Comparison of ENCODE assay signal across 10 cellular contexts in the genomic region with DNA sequence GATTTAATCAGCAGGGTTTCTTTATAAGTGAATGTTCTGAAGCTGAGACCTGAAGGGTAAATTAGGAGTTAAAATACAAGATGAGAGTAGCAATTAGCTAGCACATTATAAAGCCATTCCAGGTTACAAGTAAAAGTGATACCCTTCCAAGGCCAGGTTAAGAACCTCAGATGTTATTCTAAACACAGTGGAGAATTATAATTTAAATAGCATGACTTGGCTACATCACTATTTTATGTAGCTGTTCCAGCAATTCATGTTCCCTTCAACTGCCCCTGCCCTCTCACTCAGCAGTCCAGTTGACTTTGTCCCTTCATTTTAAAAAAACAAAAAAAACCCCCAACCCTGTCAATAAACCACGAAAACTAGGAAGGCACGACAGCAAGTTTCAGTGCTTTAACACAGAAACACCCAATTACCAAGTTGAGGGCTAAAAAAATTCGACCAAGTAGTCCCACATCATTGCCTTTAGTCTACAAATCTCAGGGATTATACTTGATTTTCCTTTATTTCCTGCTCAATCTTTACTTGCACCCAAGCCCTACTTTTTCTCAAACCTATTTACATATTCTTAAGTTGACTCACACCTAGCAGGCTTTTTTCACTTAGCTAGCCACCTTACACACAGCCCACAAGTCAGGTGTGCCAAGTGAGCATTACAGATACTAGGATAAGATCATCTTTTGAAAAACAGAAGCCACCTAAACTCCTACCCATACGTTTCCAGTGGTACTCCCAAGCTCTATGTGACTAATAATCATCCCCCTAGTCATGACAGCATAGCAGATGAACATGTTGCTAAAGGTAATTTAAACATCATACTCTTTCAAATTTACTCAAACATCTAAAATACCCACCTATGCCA. TPM values are rescaled to one million over a fixed set of nuclear protein-coding genes. Genes with fewer than 3 reads are reported as not detected.
A peak's percentile ranks its signal among the peaks of the same experiment; 100 is the strongest.
DNase-seq lines count a peak whose midpoint lies in the region; ATAC-seq, FAIRE-seq and TF ChIP-seq lines count a peak whose summit lies in the region.
"Had no signal": no experiment of that assay in that cellular context is flagged by ENCODE, and none has a peak within 500 bp of the region (broad histone marks: within the 10 kb centered on the region; RNA-seq: fewer than 3 reads in every experiment).

No MANE protein-coding gene starts in this region.

- H3K9me3 ChIP-seq in OCI-LY3 (ENCODE audit: insufficient read depth, low read length) (no peaks in the 10 kb centered on the region), H1 (ENCODE audit: insufficient read depth in 2 of 2, low read depth in 1 of 2, low read length in 1 of 2) (no peaks in the 10 kb centered on the region), WERI-Rb-1 (ENCODE audit: severe bottlenecking) (no peaks in the 10 kb centered on the region)

- H4K91ac ChIP-seq in H1 (replicated peaks; ENCODE audit: insufficient read length, low read length): no peak overlapping the region

- no peak for FAIRE-seq in H1 (lab: Jason Lieb, UNC)

- ATAC-seq in HG03159 (IDR thresholded peaks at IDR 0.05; ENCODE audit: unreplicated experiment) (no peak), GM21576 (IDR thresholded peaks at IDR 0.05; ENCODE audit: unreplicated experiment) (no peak)

- H3K79me1 ChIP-seq in H1 (ENCODE audit: low read depth, low read length): 0 out of 2 replicates have a peak, but pooled peaks cover 2% of the 10 kb centered on the region

- POLR2A ChIA-PET in H1 (lab: Charles Lee; ENCODE audit: partially characterized antibody): interaction anchor here (0.8 to 16.9 kb wide), 20 partner anchors 8 to 152 kb away, joined by 3 to 372 read pairs (median 6); partner anchors contain the start of genes CARD6 and PTGER4

- peaks cover 25% of the 10 kb centered on the region for H3K4me1 ChIP-seq in OCI-LY3 (ENCODE audit: low read length)
- peaks cover 0 to 7% (median 1%) of the 10 kb centered on the region in 4 experiments; a peak in 2 of 7 replicates for H3K4me1 ChIP-seq in H1 (replicated peaks in 1 of 4; ENCODE audit: control insufficient read depth in 3 of 4, insufficient read depth in 4 of 4, low read length in 3 of 4)

- H3K27ac ChIP-seq in OCI-LY3 (ENCODE audit: low read length) (peak overlapping the region; percentile 77), H1 (ENCODE audit: low read depth, low read length) (no peak overlapping the region), WERI-Rb-1 (no peak overlapping the region)
- H3K27ac ChIP-seq: C4-2B had no signal

- H2BK15ac ChIP-seq in H1 (ENCODE audit: low read length): no peak overlapping the region

- no peak overlapping the region for H2BK120ac ChIP-seq in H1 (replicated peaks; ENCODE audit: low read depth, low read length)

- no peak overlapping the region for H2BK12ac ChIP-seq in H1 (ENCODE audit: low read depth, low read length)

- no peak overlapping the region for H3K23ac ChIP-seq in H1 (ENCODE audit: insufficient read length)

- H3K4me2 ChIP-seq in OCI-LY3 (ENCODE audit: low read length): peak overlapping the region; percentile 91
- peak overlapping the region in 1 of 2 experiments; percentile 33; a peak in 2 of 4 replicates for H3K4me2 ChIP-seq in H1 (ENCODE audit: insufficient read depth in 1 of 2, low read depth in 2 of 2, low read length in 2 of 2)

- H3K36me3 ChIP-seq in OCI-LY3 (replicated peaks; ENCODE audit: low read depth, low read length) (peaks cover 72% of the 10 kb centered on the region), H1 (ENCODE audit: control insufficient read depth in 2 of 4, insufficient read depth in 4 of 4, low read length in 3 of 4) (peaks cover 49 to 80% (median 74%) of the 10 kb centered on the region in 4 experiments), WERI-Rb-1 (peaks cover 84% of the 10 kb centered on the region)

- no peak for TF ChIP-seq EP300 in H1 (IDR thresholded peaks at IDR 0.05; ENCODE audit: borderline replicate concordance in 1 of 2, low read depth in 2 of 2, low read length in 2 of 2)

- no peak overlapping the region for H3K4ac ChIP-seq in H1 (replicated peaks; ENCODE audit: insufficient read length, low read depth, low read length)

- H2BK5ac ChIP-seq in H1 (ENCODE audit: low read depth, low read length): no peak overlapping the region

- TF ChIP-seq CTCF in OCI-LY3 (IDR thresholded peaks at IDR 0.05; ENCODE audit: low read depth, low read length): no peak
- TF ChIP-seq CTCF in H1 (IDR thresholded peaks at IDR 0.05; ENCODE audit: control extremely low read depth in 1 of 3, insufficient read depth in 1 of 3, low read depth in 1 of 3, low read length in 3 of 3): no peak
- TF ChIP-seq CTCF in WERI-Rb-1 (IDR thresholded peaks at IDR 0.05; ENCODE audit: low read depth, low read length): no peak

- H4K8ac ChIP-seq in H1 (ENCODE audit: extremely low read depth, insufficient read depth, low read length): no peak overlapping the region

- DNase-seq in stimulated activated CD4-positive, alpha-beta T cell treated with anti-CD3 and anti-CD28 coated beads, Interleukin-4, amount 100 ng/mL, for 24 hours: peak; percentile 53
- DNase-seq in stimulated activated CD4-positive, alpha-beta T cell treated with anti-CD3 and anti-CD28 coated beads, Interleukin-4, amount 100 ng/mL, for 1 hour: no peak
- no peak for DNase-seq in H1 (ENCODE audit: low read depth in 1 of 2, low spot score in 2 of 2)
- no peak for DNase-seq in WERI-Rb-1
- no peak for DNase-seq in superior temporal gyrus (ENCODE audit: extremely low spot score)

- no peak overlapping the region for H3K4me3 ChIP-seq in OCI-LY3 (ENCODE audit: low read length)
- peak overlapping the region in 1 of 4 experiments; percentile 85; a peak in 1 of 8 replicates for H3K4me3 ChIP-seq in H1 (ENCODE audit: extremely low read depth in 1 of 4, insufficient read depth in 2 of 4, low read depth in 3 of 4, low read length in 4 of 4)
- H3K4me3 ChIP-seq in WERI-Rb-1 (ENCODE audit: low read depth, low read length): no peak overlapping the region
- H3K4me3 ChIP-seq: lung had no signal

- no peak overlapping the region for H3K9ac ChIP-seq in OCI-LY3 (ENCODE audit: low read length)
- H3K9ac ChIP-seq in H1 (replicated peaks in 1 of 4; ENCODE audit: extremely low read depth in 1 of 4, low read depth in 3 of 4, low read length in 3 of 4): no peak overlapping the region

- no peaks in the 10 kb centered on the region for H3K27me3 ChIP-seq in OCI-LY3 (ENCODE audit: low read depth, low read length)
- no peaks in the 10 kb centered on the region for H3K27me3 ChIP-seq in H1 (replicated peaks in 1 of 4; ENCODE audit: control insufficient read depth in 3 of 4, extremely low read depth in 1 of 4, insufficient read depth in 3 of 4, low read length in 3 of 4)
- no peaks in the 10 kb centered on the region for H3K27me3 ChIP-seq in WERI-Rb-1 (ENCODE audit: insufficient read depth, low read depth, severe bottlenecking)

- no peak overlapping the region for H2BK20ac ChIP-seq in H1 (ENCODE audit: low read length)

- CTCF ChIA-PET in H1 (lab: Charles Lee; ENCODE audit: partially characterized antibody): interaction anchor here (2.3 kb wide), 1 partner anchor 47 kb away, joined by 10 read pairs; no protein-coding TSS in a partner anchor

- H3K23me2 ChIP-seq in H1 (ENCODE audit: low read depth, low read length): peaks cover 8% of the 10 kb centered on the region

- H3K14ac ChIP-seq in H1 (ENCODE audit: insufficient read length): no peak overlapping the region

- H4K5ac ChIP-seq in H1 (ENCODE audit: insufficient read length, low read depth, low read length): no peak overlapping the region

- H4K20me1 ChIP-seq in OCI-LY3 (ENCODE audit: insufficient read depth, low read length) (peaks cover 74% of the 10 kb centered on the region), H1 (replicated peaks in 1 of 2; ENCODE audit: control insufficient read depth in 1 of 2, insufficient read depth in 2 of 2, low read length in 2 of 2) (peaks cover 11 to 31% of the 10 kb centered on the region in 2 experiments)

- TF ChIP-seq RAD21 in H1 (IDR thresholded peaks at IDR 0.05 in 1 of 2, conservative IDR thresholded peaks at IDR 0.05 in 1 of 2; ENCODE audit: low read depth in 2 of 2, low read length in 2 of 2): no peak

- peak in 1 of 2 experiments; percentile 61; a peak in 2 of 3 replicates for TF ChIP-seq POLR2A in H1 (IDR thresholded peaks at IDR 0.05; ENCODE audit: control extremely low read depth in 1 of 2, low read depth in 2 of 2, low read length in 2 of 2)

- H2AFZ ChIP-seq in OCI-LY3 (ENCODE audit: low read depth, low read length) (no peak overlapping the region), H1 (ENCODE audit: low read length) (no peak overlapping the region)

- no peak overlapping the region for H2AK5ac ChIP-seq in H1 (ENCODE audit: low read depth, low read length)

- H3K18ac ChIP-seq in H1 (ENCODE audit: extremely low read depth, low read length): no peak overlapping the region

- H3K56ac ChIP-seq in H1 (replicated peaks; ENCODE audit: insufficient read length, low read depth, low read length): no peak overlapping the region

- 84% methylated on average over 4 of the region's 4 CpGs; no CpG with 5 or more reads in 1 of the 2 experiments for WGBS in H1 (ENCODE audit: extremely low coverage in 1 of 2, insufficient coverage in 1 of 2, insufficient read length in 1 of 2, insufficient replicate concordance in 2 of 2, low coverage in 1 of 2, low lambda C conversion rate in 2 of 2, missing lambda C conversion rate in 1 of 2), 2 experiments

- H3K79me2 ChIP-seq in OCI-LY3 (ENCODE audit: low read length) (peaks cover 65% of the 10 kb centered on the region), H1 (ENCODE audit: control insufficient read depth in 1 of 2, insufficient read depth in 2 of 2, low read length in 2 of 2) (peaks cover 17 to 47% of the 10 kb centered on the region in 2 experiments)

RNA-seq across cellular contexts. Expression of gene RPL37, which starts 3.4 kb away (rescaled TPM):
- 1,534 and 1,595 TPM in 2 replicates for total RNA-seq in H1 (2021; fragmentation: NEBNext Ultra II Directional; extraction: Animal tissue kit (Norgen Biotek cat#: 25700))
- polyA plus RNA-seq in H1 (2011; rRNA removed): 351 and 467 TPM in 2 replicates
- polyA plus RNA-seq in H1 (2011; cell fraction: cytosol; rRNA removed): 1,498 TPM
- 3,683 TPM for polyA plus RNA-seq in H1 (2011; cell fraction: nucleus; rRNA removed)
- 2,585 to 4,633 TPM (median 3,952 TPM) in 4 replicates for polyA plus RNA-seq in H1 (2012, experiment 1 of 2)
- 859 TPM for polyA plus RNA-seq in H1 (2012, experiment 2 of 2)
- 5,500 TPM for polyA plus RNA-seq in H1 (2013, experiment 1 of 2)
- 5,119 TPM for polyA plus RNA-seq in H1 (2013, experiment 2 of 2)
- 1,273 and 1,578 TPM in 2 replicates for polyA minus RNA-seq in H1 (2011; rRNA and poly(A)+ RNA removed)
- polyA minus RNA-seq in H1 (2011; cell fraction: cytosol; rRNA and poly(A)+ RNA removed): 669 TPM
- polyA minus RNA-seq in H1 (2011; cell fraction: nucleus; rRNA and poly(A)+ RNA removed): 580 TPM

RNA-seq across cellular contexts. Expression of gene CARD6, which starts 9.6 kb away (rescaled TPM):
- total RNA-seq in H1 (2021; fragmentation: NEBNext Ultra II Directional; extraction: Animal tissue kit (Norgen Biotek cat#: 25700)): 0.33 and 0.50 TPM in 2 replicates
- 0.19 and 0.41 TPM in 2 replicates for polyA plus RNA-seq in H1 (2011; rRNA removed)
- 0.41 TPM for polyA plus RNA-seq in H1 (2011; cell fraction: cytosol; rRNA removed)
- 0.24 TPM for polyA plus RNA-seq in H1 (2011; cell fraction: nucleus; rRNA removed)
- 0.39 to 0.72 TPM (median 0.47 TPM) in 4 replicates for polyA plus RNA-seq in H1 (2012, experiment 1 of 2)
- 0.07 TPM for polyA plus RNA-seq in H1 (2012, experiment 2 of 2)
- 0.34 TPM for polyA plus RNA-seq in H1 (2013, experiment 1 of 2)
- polyA plus RNA-seq in H1 (2013, experiment 2 of 2): 0.37 TPM
- polyA minus RNA-seq in H1 (2011; rRNA and poly(A)+ RNA removed): 0.35 and 0.71 TPM in 2 replicates
- polyA minus RNA-seq in H1 (2011; cell fraction: cytosol; rRNA and poly(A)+ RNA removed): not detected
- polyA minus RNA-seq in H1 (2011; cell fraction: nucleus; rRNA and poly(A)+ RNA removed): 0.20 TPM

RNA-seq across cellular contexts. Expression of gene PRKAA1, which starts 33.4 kb away (rescaled TPM):
- 30.3 and 33.1 TPM in 2 replicates for total RNA-seq in H1 (2021; fragmentation: NEBNext Ultra II Directional; extraction: Animal tissue kit (Norgen Biotek cat#: 25700))
- polyA plus RNA-seq in H1 (2011; rRNA removed): 9.2 and 10.4 TPM in 2 replicates
- polyA plus RNA-seq in H1 (2011; cell fraction: cytosol; rRNA removed): 12.6 TPM
- polyA plus RNA-seq in H1 (2011; cell fraction: nucleus; rRNA removed): 12.5 TPM
- polyA plus RNA-seq in H1 (2012, experiment 1 of 2): 16.8 to 32.6 TPM (median 21.3 TPM) in 4 replicates
- polyA plus RNA-seq in H1 (2012, experiment 2 of 2): 1.9 TPM
- polyA plus RNA-seq in H1 (2013, experiment 1 of 2): 24.1 TPM
- polyA plus RNA-seq in H1 (2013, experiment 2 of 2): 24.0 TPM
- polyA minus RNA-seq in H1 (2011; rRNA and poly(A)+ RNA removed): 13.5 and 24.9 TPM in 2 replicates
- 16.7 TPM for polyA minus RNA-seq in H1 (2011; cell fraction: cytosol; rRNA and poly(A)+ RNA removed)
- polyA minus RNA-seq in H1 (2011; cell fraction: nucleus; rRNA and poly(A)+ RNA removed): 29.1 TPM
